ENCODE assay signal across 24 cellular contexts in the genomic region with DNA sequence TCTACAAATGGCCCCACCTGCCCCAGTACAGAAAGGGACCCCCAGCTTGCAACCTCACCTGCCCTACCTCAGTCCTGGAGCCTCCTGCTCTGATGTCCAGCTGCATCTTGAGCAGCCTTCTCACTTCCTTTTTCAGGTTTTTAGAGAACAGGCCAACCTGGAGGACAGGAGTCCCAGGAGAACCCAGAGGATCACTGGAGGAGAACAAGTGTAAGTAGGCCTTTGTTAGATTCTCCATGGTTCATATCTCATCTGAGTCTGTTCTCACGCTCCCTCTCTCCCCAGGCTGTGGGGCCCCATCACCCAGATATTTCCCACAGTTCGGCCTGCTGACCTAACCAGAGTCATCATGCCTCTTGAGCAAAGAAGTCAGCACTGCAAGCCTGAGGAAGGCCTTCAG. TPM values are rescaled to one million over a fixed set of nuclear protein-coding genes. Genes with fewer than 3 reads are reported as not detected.
DNase-seq lines count a peak whose midpoint lies in the region; ATAC-seq lines count a peak whose summit lies in the region.
"Had no signal": no experiment of that assay in that cellular context is flagged by ENCODE, and none has a peak within 500 bp of the region (broad histone marks: within the 10 kb centered on the region; RNA-seq: fewer than 3 reads in every experiment).

No MANE protein-coding gene starts in this region.

- H3K4me3 ChIP-seq in Karpas-422 (ENCODE audit: low read length) (no peak overlapping the region), HAP-1 (no peak overlapping the region)
- H3K4me3 ChIP-seq: esophagus squamous epithelium had no signal

- H2AFZ ChIP-seq in Karpas-422 (ENCODE audit: low read length) = 0 out of 2 replicates have a peak overlapping the region, but pooled peaks have one; percentile 30

- H3K27ac ChIP-seq in Karpas-422 (ENCODE audit: low read length) = peak overlapping the region; percentile 74
- H3K27ac ChIP-seq: esophagus squamous epithelium, HL-60 had no signal

- no peaks in the 10 kb centered on the region for H3K9me2 ChIP-seq in Karpas-422 (replicated peaks; ENCODE audit: insufficient read depth, low read length)

- peaks cover 17% of the 10 kb centered on the region for H3K27me3 Mint-ChIP-seq in activated T-cell treated with anti-CD3 and anti-CD28 coated beads, Interleukin-2, amount 50 U/mL, for 24 hours
- H3K27me3 Mint-ChIP-seq: CD4-positive, alpha-beta memory T cell had no signal

- H3K9me3 Mint-ChIP-seq in activated T-cell treated with anti-CD3 and anti-CD28 coated beads, Interleukin-2, amount 50 U/mL, for 24 hours = no peaks in the 10 kb centered on the region
- H3K9me3 Mint-ChIP-seq: CD4-positive, alpha-beta memory T cell; T-helper 1 cell treated with Interleukin-12 subunit alpha and Interleukin-12 subunit beta and Interleukin-4 antibody, amounts not matched to agents 30 μg/mL and 1 μg/mL, for 36 hours had no signal

- H3K4me1 ChIP-seq in Karpas-422 (ENCODE audit: low read length) (peaks cover 19% of the 10 kb centered on the region), HAP-1 (no peaks in the 10 kb centered on the region)
- H3K4me1 ChIP-seq: esophagus squamous epithelium had no signal

- H3K36me3 Mint-ChIP-seq in activated T-cell treated with anti-CD3 and anti-CD28 coated beads, Interleukin-2, amount 50 U/mL, for 24 hours (ENCODE audit: low read depth) = no peaks in the 10 kb centered on the region
- H3K36me3 Mint-ChIP-seq: CD4-positive, alpha-beta memory T cell had no signal

- H3K27me3 ChIP-seq in Karpas-422 (ENCODE audit: low read length) = no peaks in the 10 kb centered on the region
- H3K27me3 ChIP-seq in HAP-1 (ENCODE audit: low read depth) = no peaks in the 10 kb centered on the region
- H3K27me3 ChIP-seq: esophagus squamous epithelium had no signal

- peak; percentile 72 for ATAC-seq in GM18502 (IDR thresholded peaks at IDR 0.05; ENCODE audit: poor library complexity, unreplicated experiment)
- peak; percentile 63 for ATAC-seq in GM19467 (IDR thresholded peaks at IDR 0.05; ENCODE audit: unreplicated experiment)
- ATAC-seq in HG02973 (IDR thresholded peaks at IDR 0.05; ENCODE audit: unreplicated experiment) = peak; percentile 62
- ATAC-seq in left colon = no peak
- ATAC-seq: left ventricle myocardium superior had no signal

- no peak overlapping the region for H3K4me3 Mint-ChIP-seq in activated T-cell treated with anti-CD3 and anti-CD28 coated beads, Interleukin-2, amount 50 U/mL, for 24 hours
- H3K4me3 Mint-ChIP-seq: CD4-positive, alpha-beta memory T cell; T-helper 1 cell treated with Interleukin-12 subunit alpha and Interleukin-12 subunit beta and Interleukin-4 antibody, amounts not matched to agents 30 μg/mL and 1 μg/mL, for 36 hours had no signal

- in situ Hi-C loops in HAP-1 (cut with MboI; ENCODE audit: low sequenced_read_pairs) = no loop called here

- H3K36me3 ChIP-seq in Karpas-422 (ENCODE audit: insufficient read depth, low read length) (no peaks in the 10 kb centered on the region), HAP-1 (replicated peaks) (no peaks in the 10 kb centered on the region)
- H3K36me3 ChIP-seq: esophagus squamous epithelium had no signal

- DNase-seq in Karpas-422 (peak; percentile 73), cerebellar nuclear complex (lab: John Stamatoyannopoulos, UW) (no peak), left colon (no peak), HAP-1 (ENCODE audit: low spot score in 2 of 2) (no peak)
- DNase-seq in activated T-cell treated with anti-CD3 and anti-CD28 coated beads, Interleukin-2, amount 50 U/mL, for 24 hours = no peak
- DNase-seq: activated effector memory CD4-positive, alpha-beta T cell treated with Interleukin-2 at 50 U/mL for 16 hours; caudate nucleus; CD4-positive, alpha-beta memory T cell; DMS79 treated with DMSO at 0.1 percent for 48 hours; effector CD4-positive, alpha-beta T cell; esophagus squamous epithelium; left ventricle myocardium superior; NCI-H2029; NCI-H524 treated with DMSO at 0.1 percent for 48 hours; SIG-M5; stimulated activated CD4-positive, alpha-beta T cell treated with anti-CD3 and anti-CD28 coated beads, Interleukin-2, amount 100 ng/mL, for 24 hours had no signal

- no peaks in the 10 kb centered on the region for H3K4me1 Mint-ChIP-seq in activated T-cell treated with anti-CD3 and anti-CD28 coated beads, Interleukin-2, amount 50 U/mL, for 24 hours (ENCODE audit: low read depth)
- H3K4me1 Mint-ChIP-seq: CD4-positive, alpha-beta memory T cell had no signal

- H3K9ac ChIP-seq in Karpas-422 (ENCODE audit: low read length) = peak overlapping the region; percentile 34; the same call in 1 of the 2 replicates

- peak overlapping the region; percentile 45 for H3K4me2 ChIP-seq in Karpas-422 (ENCODE audit: low read depth, low read length, poor library complexity, severe bottlenecking)

- no peaks in the 10 kb centered on the region for H3K79me2 ChIP-seq in Karpas-422 (ENCODE audit: low read length)

- no peaks in the 10 kb centered on the region for H3K9me3 ChIP-seq in Karpas-422 (ENCODE audit: low read length)
- no peaks in the 10 kb centered on the region for H3K9me3 ChIP-seq in HAP-1
- H3K9me3 ChIP-seq: esophagus squamous epithelium had no signal

- intact Hi-C loops in left colon (cut with DNase I, micrococcal nuclease) = no loop called here

- H4K20me1 ChIP-seq in Karpas-422 (ENCODE audit: insufficient read depth, low read depth, low read length) = no peaks in the 10 kb centered on the region

- H3K27ac Mint-ChIP-seq in activated T-cell treated with anti-CD3 and anti-CD28 coated beads, Interleukin-2, amount 50 U/mL, for 24 hours = no peak overlapping the region
- H3K27ac Mint-ChIP-seq: CD4-positive, alpha-beta memory T cell; T-helper 1 cell treated with Interleukin-12 subunit alpha and Interleukin-12 subunit beta and Interleukin-4 antibody, amounts not matched to agents 30 μg/mL and 1 μg/mL, for 36 hours had no signal

RNA-seq across cellular contexts. Expression of a gene that starts 3.6 kb away (rescaled TPM):
- total RNA-seq in Karpas-422 (2014; rRNA removed; shearing (Covaris generic); ENCODE audit: low replicate concordance) = not detected in 2 replicates
- total RNA-seq in left colon = not detected
- total RNA-seq: CD4-positive, alpha-beta memory T cell; glomerular endothelial cell; left ventricle myocardium superior; myocyte; osteocyte had no signal

RNA-seq across cellular contexts. Expression of a gene that starts 58.4 kb away (rescaled TPM):
- total RNA-seq in Karpas-422 (2014; rRNA removed; shearing (Covaris generic); ENCODE audit: low replicate concordance) = 1.2 TPM in 1 of 2 replicates, not detected in the other
- total RNA-seq in left colon = 1 to 10 TPM; 1.0 to 1.5 TPM
